Comparison of ENCODE assay signal across 15 cellular contexts in the genomic region with DNA sequence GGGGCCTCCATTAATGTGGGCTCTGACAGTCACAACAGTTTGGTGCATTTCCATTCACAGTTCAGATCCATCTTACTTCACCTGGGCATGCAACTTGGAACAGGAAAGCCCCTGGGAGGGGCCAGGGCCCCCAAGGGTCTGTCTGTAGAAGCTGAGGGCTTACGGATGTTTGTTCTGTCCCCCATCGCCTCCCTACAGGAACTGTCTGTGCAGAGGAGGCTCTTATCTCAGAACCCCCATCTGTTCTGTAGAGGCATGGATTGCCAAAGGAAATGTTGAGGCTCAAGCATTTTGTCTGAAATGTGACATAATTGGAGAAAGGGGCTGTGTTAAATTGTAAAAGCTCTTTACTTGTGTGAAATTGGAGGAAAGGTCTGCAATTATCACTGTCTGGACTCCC.
DNase-seq lines count a peak whose midpoint lies in the region; TF ChIP-seq lines count a peak whose summit lies in the region.
"Had no signal": no experiment of that assay in that cellular context is flagged by ENCODE, and none has a peak within 500 bp of the region (broad histone marks: within the 10 kb centered on the region; RNA-seq: fewer than 3 reads in every experiment).

No MANE protein-coding gene starts in this region.

- no peak for TF ChIP-seq CTCF in left ventricle myocardium inferior (IDR thresholded peaks at IDR 0.05; ENCODE audit: borderline replicate concordance)

- no peak overlapping the region for H3K4me3 ChIP-seq in left ventricle myocardium inferior
- H3K4me3 ChIP-seq: GM23338 had no signal

- H3K4me1 ChIP-seq in left ventricle myocardium inferior: no peaks in the 10 kb centered on the region

- H3K27me3 ChIP-seq in left ventricle myocardium inferior (ENCODE audit: low read depth): peaks cover 12% of the 10 kb centered on the region

- no peaks in the 10 kb centered on the region for H3K36me3 ChIP-seq in left ventricle myocardium inferior

- no peaks in the 10 kb centered on the region for H3K9me3 ChIP-seq in left ventricle myocardium inferior (replicated peaks)

- DNase-seq in GDM1 (lab: John Stamatoyannopoulos, UW) (peak; percentile 68), UCSD-AML1 (lab: John Stamatoyannopoulos, UW; ENCODE audit: unreplicated experiment) (peak; percentile 45), erythroblast (lab: John Stamatoyannopoulos, UW) (peak; percentile 9 to 46), left ventricle myocardium inferior (no peak), HEK293T (ENCODE audit: extremely low spot score) (no peak), COR-L47 (lab: John Stamatoyannopoulos, UW) (no peak)
- DNase-seq: C1 segment of cervical spinal cord; CD4-positive, alpha-beta memory T cell; DMS 273 treated with DMSO at 0.1 percent for 48 hours; DMS79; EL; GF-D8; H9; HFFc6 had no signal

- POLR2A ChIA-PET in HEK293T (lab: Yijun Ruan, JAX): no interaction called here

- no peak for TF ChIP-seq POLR2A in erythroblast (IDR thresholded peaks at IDR 0.05; ENCODE audit: low read length)

- CTCF ChIA-PET in HEK293T (lab: Yijun Ruan, JAX): no interaction called here

- no peak overlapping the region for H3K27ac ChIP-seq in left ventricle myocardium inferior (replicated peaks)

- intact Hi-C loops in left ventricle myocardium inferior (cut with micrococcal nuclease): no loop called here

TF ChIP-seq in HEK293T, 16 proteins besides CTCF, POLR2A, EP300 and RAD21:
- no peak for TF ChIP-seq SUZ12 (IDR thresholded peaks at IDR 0.05)
- no peak for TF ChIP-seq LEF1 (IDR thresholded peaks at IDR 0.05; ENCODE audit: borderline replicate concordance)
- TF ChIP-seq FOXM1 (IDR thresholded peaks at IDR 0.05; ENCODE audit: borderline replicate concordance): no peak
- TF ChIP-seq ARNT (IDR thresholded peaks at IDR 0.05): no peak
- no peak for TF ChIP-seq NFRKB (IDR thresholded peaks at IDR 0.05)
- no peak for TF ChIP-seq FOXK2 (IDR thresholded peaks at IDR 0.05)
- no peak for TF ChIP-seq BHLHE40 (IDR thresholded peaks at IDR 0.05; ENCODE audit: borderline replicate concordance)

Comparison
In these comparisons a context has a peak if more than half of its experiments do, and no peak if none do; other contexts are left out.
1. DNase-seq: peak in GDM1 (single experiment), UCSD-AML1 (single experiment) and erythroblast (2 of 2); none in left ventricle myocardium inferior (single experiment), HEK293T (single experiment) and COR-L47 (single experiment).